1 cellular context compared by ENCODE assay signal in the genomic region with DNA sequence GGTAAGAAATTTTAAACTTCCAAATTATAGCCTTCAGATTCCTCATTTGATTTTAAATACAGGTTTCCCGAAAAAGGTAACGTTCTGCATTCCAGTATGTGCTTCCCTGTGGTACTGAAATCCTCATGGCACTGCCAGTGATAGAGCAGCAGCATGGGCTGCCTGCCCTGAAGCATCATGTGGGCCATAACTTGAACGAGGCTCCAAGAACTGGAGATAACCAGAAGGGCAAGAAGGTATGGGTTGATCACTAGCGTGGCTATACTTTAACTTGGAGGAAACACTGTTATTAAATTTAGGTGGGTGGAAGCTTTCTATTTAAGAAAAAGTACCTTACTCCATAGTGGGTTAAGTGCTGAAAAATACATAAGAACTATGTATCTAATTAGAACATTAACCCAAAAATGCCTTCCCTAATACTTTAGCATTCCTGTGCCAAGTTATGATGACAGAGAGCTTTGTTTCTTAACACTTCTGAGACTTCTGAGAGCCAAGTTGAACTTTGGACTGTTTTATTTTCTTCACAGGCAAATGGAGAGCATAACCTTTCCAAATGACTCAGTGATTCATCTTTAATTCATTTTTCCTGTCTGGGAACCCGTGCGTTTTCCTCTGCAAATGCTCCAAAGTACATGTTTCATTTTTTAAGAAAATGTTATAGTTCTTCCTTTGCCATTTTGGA.
TF ChIP-seq lines count a peak whose summit lies in the region.

No MANE protein-coding gene starts in this region.

TF ChIP-seq in HepG2, 621 proteins besides CTCF, POLR2A, EP300 and RAD21 (continued from another document):
- TF ChIP-seq, protein P1, sequence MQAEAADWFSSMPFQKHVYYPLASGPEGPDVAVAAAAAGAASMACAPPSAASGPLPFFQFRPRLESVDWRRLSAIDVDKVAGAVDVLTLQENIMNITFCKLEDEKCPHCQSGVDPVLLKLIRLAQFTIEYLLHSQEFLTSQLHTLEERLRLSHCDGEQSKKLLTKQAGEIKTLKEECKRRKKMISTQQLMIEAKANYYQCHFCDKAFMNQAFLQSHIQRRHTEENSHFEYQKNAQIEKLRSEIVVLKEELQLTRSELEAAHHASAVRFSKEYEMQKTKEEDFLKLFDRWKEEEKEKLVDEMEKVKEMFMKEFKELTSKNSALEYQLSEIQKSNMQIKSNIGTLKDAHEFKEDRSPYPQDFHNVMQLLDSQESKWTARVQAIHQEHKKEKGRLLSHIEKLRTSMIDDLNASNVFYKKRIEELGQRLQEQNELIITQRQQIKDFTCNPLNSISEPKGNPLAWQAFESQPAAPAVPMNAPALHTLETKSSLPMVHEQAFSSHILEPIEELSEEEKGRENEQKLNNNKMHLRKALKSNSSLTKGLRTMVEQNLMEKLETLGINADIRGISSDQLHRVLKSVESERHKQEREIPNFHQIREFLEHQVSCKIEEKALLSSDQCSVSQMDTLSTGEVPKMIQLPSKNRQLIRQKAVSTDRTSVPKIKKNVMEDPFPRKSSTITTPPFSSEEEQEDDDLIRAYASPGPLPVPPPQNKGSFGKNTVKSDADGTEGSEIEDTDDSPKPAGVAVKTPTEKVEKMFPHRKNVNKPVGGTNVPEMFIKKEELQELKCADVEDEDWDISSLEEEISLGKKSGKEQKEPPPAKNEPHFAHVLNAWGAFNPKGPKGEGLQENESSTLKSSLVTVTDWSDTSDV (CRISPR knock-in tag; IDR thresholded peaks at IDR 0.05), result no peak
- no peak for TF ChIP-seq NFYC (CRISPR knock-in tag; IDR thresholded peaks at IDR 0.05)
- TF ChIP-seq CENPT (CRISPR knock-in tag; IDR thresholded peaks at IDR 0.05; ENCODE audit: low read depth), result no peak
- 0 out of 2 replicates have a peak, but pooled peaks have one; percentile 8 for TF ChIP-seq BCL6 (CRISPR knock-in tag; IDR thresholded peaks at IDR 0.05)
- no peak for TF ChIP-seq ESRRA (CRISPR knock-in tag; IDR thresholded peaks at IDR 0.05; ENCODE audit: low read depth)
- TF ChIP-seq, protein P2, sequence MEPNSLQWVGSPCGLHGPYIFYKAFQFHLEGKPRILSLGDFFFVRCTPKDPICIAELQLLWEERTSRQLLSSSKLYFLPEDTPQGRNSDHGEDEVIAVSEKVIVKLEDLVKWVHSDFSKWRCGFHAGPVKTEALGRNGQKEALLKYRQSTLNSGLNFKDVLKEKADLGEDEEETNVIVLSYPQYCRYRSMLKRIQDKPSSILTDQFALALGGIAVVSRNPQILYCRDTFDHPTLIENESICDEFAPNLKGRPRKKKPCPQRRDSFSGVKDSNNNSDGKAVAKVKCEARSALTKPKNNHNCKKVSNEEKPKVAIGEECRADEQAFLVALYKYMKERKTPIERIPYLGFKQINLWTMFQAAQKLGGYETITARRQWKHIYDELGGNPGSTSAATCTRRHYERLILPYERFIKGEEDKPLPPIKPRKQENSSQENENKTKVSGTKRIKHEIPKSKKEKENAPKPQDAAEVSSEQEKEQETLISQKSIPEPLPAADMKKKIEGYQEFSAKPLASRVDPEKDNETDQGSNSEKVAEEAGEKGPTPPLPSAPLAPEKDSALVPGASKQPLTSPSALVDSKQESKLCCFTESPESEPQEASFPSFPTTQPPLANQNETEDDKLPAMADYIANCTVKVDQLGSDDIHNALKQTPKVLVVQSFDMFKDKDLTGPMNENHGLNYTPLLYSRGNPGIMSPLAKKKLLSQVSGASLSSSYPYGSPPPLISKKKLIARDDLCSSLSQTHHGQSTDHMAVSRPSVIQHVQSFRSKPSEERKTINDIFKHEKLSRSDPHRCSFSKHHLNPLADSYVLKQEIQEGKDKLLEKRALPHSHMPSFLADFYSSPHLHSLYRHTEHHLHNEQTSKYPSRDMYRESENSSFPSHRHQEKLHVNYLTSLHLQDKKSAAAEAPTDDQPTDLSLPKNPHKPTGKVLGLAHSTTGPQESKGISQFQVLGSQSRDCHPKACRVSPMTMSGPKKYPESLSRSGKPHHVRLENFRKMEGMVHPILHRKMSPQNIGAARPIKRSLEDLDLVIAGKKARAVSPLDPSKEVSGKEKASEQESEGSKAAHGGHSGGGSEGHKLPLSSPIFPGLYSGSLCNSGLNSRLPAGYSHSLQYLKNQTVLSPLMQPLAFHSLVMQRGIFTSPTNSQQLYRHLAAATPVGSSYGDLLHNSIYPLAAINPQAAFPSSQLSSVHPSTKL (CRISPR knock-in tag; IDR thresholded peaks at IDR 0.05), result peak; percentile 35; the same call in 1 of the 2 replicates
- no peak for TF ChIP-seq TEAD3 (CRISPR knock-in tag; optimal IDR thresholded peaks at IDR 0.05; ENCODE audit: borderline replicate concordance)
- TF ChIP-seq, protein P3, sequence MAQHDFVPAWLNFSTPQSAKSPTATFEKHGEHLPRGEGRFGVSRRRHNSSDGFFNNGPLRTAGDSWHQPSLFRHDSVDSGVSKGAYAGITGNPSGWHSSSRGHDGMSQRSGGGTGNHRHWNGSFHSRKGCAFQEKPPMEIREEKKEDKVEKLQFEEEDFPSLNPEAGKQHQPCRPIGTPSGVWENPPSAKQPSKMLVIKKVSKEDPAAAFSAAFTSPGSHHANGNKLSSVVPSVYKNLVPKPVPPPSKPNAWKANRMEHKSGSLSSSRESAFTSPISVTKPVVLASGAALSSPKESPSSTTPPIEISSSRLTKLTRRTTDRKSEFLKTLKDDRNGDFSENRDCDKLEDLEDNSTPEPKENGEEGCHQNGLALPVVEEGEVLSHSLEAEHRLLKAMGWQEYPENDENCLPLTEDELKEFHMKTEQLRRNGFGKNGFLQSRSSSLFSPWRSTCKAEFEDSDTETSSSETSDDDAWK (CRISPR knock-in tag; IDR thresholded peaks at IDR 0.05), result no peak
- 0 out of 2 replicates have a peak, but pooled peaks have one; percentile 23 for TF ChIP-seq NCOA2 (CRISPR knock-in tag; IDR thresholded peaks at IDR 0.05)
- TF ChIP-seq SKI (IDR thresholded peaks at IDR 0.05; ENCODE audit: partially characterized antibody), result no peak
- no peak for TF ChIP-seq SOX13 (IDR thresholded peaks at IDR 0.05)
- TF ChIP-seq SOX13 (CRISPR knock-in tag; conservative IDR thresholded peaks at IDR 0.05 in 1 of 2, IDR thresholded peaks at IDR 0.05 in 1 of 2), result peak in 1 of 2 experiments; percentile 34; a peak in 1 of 4 replicates
- no peak for TF ChIP-seq JUNB (CRISPR knock-in tag; IDR thresholded peaks at IDR 0.05; ENCODE audit: borderline replicate concordance)
- peak; percentile 62; the same call in 1 of the 2 replicates for TF ChIP-seq HMG20A (CRISPR knock-in tag; IDR thresholded peaks at IDR 0.05; ENCODE audit: borderline replicate concordance)
- peak; percentile 52 for TF ChIP-seq GATAD2A (CRISPR knock-in tag; IDR thresholded peaks at IDR 0.05)
- TF ChIP-seq, protein P4, sequence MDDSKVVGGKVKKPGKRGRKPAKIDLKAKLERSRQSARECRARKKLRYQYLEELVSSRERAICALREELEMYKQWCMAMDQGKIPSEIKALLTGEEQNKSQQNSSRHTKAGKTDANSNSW (CRISPR knock-in tag; IDR thresholded peaks at IDR 0.05; ENCODE audit: borderline replicate concordance), result no peak
- no peak for TF ChIP-seq REPIN1 (CRISPR knock-in tag; IDR thresholded peaks at IDR 0.05; ENCODE audit: borderline replicate concordance, low read depth)
